In the genomic region with DNA sequence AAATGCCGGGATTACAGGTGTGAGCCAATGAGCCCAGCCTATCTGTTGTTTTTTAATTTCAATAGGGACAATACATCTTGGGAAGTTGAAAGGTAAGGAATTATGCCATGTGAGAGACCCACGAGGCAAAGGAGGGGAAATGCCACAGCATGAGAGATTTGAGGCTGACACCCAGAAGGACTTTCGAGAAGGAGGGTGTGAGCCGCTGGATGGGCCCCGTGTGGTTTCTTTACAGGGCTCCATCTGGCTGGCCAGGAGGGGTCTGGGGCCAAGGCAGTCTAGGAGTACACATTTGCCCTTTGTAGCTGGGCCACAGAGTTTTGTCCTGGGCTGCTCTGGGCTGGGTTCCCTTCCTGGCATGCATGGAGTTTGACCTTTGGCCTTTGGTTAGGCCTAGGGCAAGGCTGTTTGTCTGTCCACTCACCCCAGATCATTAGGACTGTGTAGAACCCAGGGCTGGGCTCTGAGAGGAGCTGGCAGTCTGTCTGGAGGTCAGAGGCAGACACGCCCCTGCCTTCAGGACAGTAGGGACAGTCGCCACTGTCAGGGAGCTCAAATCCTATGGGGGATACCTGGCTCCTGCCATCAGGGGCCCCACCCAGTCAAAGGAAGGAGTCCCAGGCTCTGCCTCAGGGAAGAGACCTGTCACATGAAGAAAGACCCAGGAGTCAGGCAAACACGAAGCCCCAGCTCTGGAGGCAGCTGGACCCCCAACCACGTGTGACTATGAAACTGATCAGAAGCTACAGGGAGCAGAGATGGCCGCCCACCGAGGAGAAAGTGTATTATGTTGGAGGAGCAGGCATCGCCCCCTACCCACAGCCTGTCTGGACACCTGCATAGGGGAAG, we compare ENCODE assay signal across 17 cellular contexts. TPM values are rescaled to one million over a fixed set of nuclear protein-coding genes. Genes with fewer than 3 reads are reported as not detected.
A peak's percentile ranks its signal among the peaks of the same experiment; 100 is the strongest.
DNase-seq lines count a peak whose midpoint lies in the region; ATAC-seq, FAIRE-seq and TF ChIP-seq lines count a peak whose summit lies in the region.
"Had no signal": no experiment of that assay in that cellular context is flagged by ENCODE, and none has a peak within 500 bp of the region (broad histone marks: within the 10 kb centered on the region; RNA-seq: fewer than 3 reads in every experiment).

No MANE protein-coding gene starts in this region.

- H4K20me1 ChIP-seq in HepG2 (ENCODE audit: insufficient read depth, low read length), result no peaks in the 10 kb centered on the region

- BruUV-seq in HepG2 (replicated peaks; lab: Mats Ljungman, UMichigan), result no TSS peak

- TF ChIP-seq EP300 in HepG2 (IDR thresholded peaks at IDR 0.05; ENCODE audit: low read depth in 2 of 2, low read length in 2 of 2) (no peak), HepG2 (CRISPR knock-in tag; IDR thresholded peaks at IDR 0.05; ENCODE audit: borderline replicate concordance) (no peak)

- no peaks in the 10 kb centered on the region for H3K79me2 ChIP-seq in HepG2 (ENCODE audit: insufficient read depth, low read length)

- H3K36me3 ChIP-seq in HepG2 (replicated peaks in 1 of 2; ENCODE audit: control insufficient read depth in 1 of 2, insufficient read depth in 2 of 2, low read length in 2 of 2) (no peaks in the 10 kb centered on the region), small intestine (ENCODE audit: control insufficient read depth in 2 of 2, insufficient read depth in 2 of 2, low read length in 2 of 2) (no peaks in the 10 kb centered on the region), gastrocnemius medialis (no peaks in the 10 kb centered on the region)
- H3K36me3 ChIP-seq: MG63 had no signal

- intact Hi-C loops in HepG2 (cut with micrococcal nuclease; ENCODE audit: unreplicated experiment), result loop anchor here (10.0 kb wide), 1 partner anchor 237 kb away; no protein-coding TSS in a partner anchor
- intact Hi-C loops in gastrocnemius medialis (cut with DNase I; ENCODE audit: low total_unique reads), result no loop called here

- peaks cover 18 to 62% of the 10 kb centered on the region in 2 experiments for H3K27me3 ChIP-seq in HepG2 (ENCODE audit: control insufficient read depth in 1 of 2, insufficient read depth in 2 of 2, low read length in 2 of 2)
- H3K27me3 ChIP-seq in small intestine (ENCODE audit: control insufficient read depth in 2 of 2, insufficient read depth in 2 of 2, low read length in 2 of 2), result no peaks in the 10 kb centered on the region
- no peaks in the 10 kb centered on the region for H3K27me3 ChIP-seq in gastrocnemius medialis
- H3K27me3 ChIP-seq: MG63 had no signal

- DNase-seq in D341Med (ENCODE audit: low spot score) (peak; percentile 25), GM13977 (ENCODE audit: low spot score) (peak; percentile 8), HepG2 (ENCODE audit: low spot score) (no peak), small intestine (peak; percentile 25), gastrocnemius medialis (no peak), NCI-H526 treated with DMSO at 0.1 percent for 48 hours (lab: John Stamatoyannopoulos, UW) (no peak)
- DNase-seq: AML-193, COR-L47, HFFc6, NCI-H1092, NCI-H2107, NCI-H2227 treated with DMSO at 0.1 percent for 48 hours, NCI-H524 had no signal

- peak; percentile 32 for FAIRE-seq in HepG2 (lab: Jason Lieb, UNC)
- FAIRE-seq in small intestine (lab: Jason Lieb, UNC), result no peak

- in situ Hi-C loops in GM13977 (cut with MboI; ENCODE audit: low pct_unique_long_range_greater_than_20kb, low sequenced_read_pairs, unreplicated experiment), result loop anchor here (10.0 to 25.0 kb wide), 3 partner anchors 117 to 436 kb away; a partner anchor contains a TSS
- in situ Hi-C loops in HepG2 (cut with HindIII; ENCODE audit: extremely low pct_ligation_motif_present, low pct_unique_long_range_greater_than_20kb), result loop anchor here (5.0 kb wide), 2 partner anchors 54 to 139 kb away; a partner anchor contains a TSS
- in situ Hi-C loops in gastrocnemius medialis (cut with MboI; ENCODE audit: low sequenced_read_pairs in 4 of 4), result loop anchor here (5.0 to 25.0 kb wide), 4 partner anchors 54 to 436 kb away; a partner anchor contains a TSS

- H3K4me3 ChIP-seq in HepG2 (replicated peaks in 1 of 3; ENCODE audit: insufficient read depth in 1 of 3, low read depth in 2 of 3, low read length in 3 of 3), result no peak overlapping the region
- no peak overlapping the region for H3K4me3 ChIP-seq in small intestine (ENCODE audit: low read depth in 1 of 2, low read length in 2 of 2)
- no peak overlapping the region for H3K4me3 ChIP-seq in gastrocnemius medialis
- H3K4me3 ChIP-seq: MG63, SK-N-MC had no signal

- TF ChIP-seq POLR2A in HepG2 (IDR thresholded peaks at IDR 0.05; ENCODE audit: insufficient read depth in 1 of 2, low read depth in 2 of 2, low read length in 2 of 2) (no peak), gastrocnemius medialis (IDR thresholded peaks at IDR 0.05) (no peak)

- H3K9me3 ChIP-seq in HepG2 (ENCODE audit: low read length) (no peaks in the 10 kb centered on the region), small intestine (ENCODE audit: control insufficient read depth, low read depth) (no peaks in the 10 kb centered on the region), gastrocnemius medialis (no peaks in the 10 kb centered on the region)
- H3K9me3 ChIP-seq: MG63 had no signal

- H3K27ac ChIP-seq in HepG2 (ENCODE audit: extremely low read length, insufficient read depth, low read length), result no peak overlapping the region
- H3K27ac ChIP-seq in small intestine (ENCODE audit: low read depth in 1 of 2, low read length in 1 of 2), result no peak overlapping the region
- no peak overlapping the region for H3K27ac ChIP-seq in gastrocnemius medialis
- H3K27ac ChIP-seq: SK-N-MC had no signal

- no peak overlapping the region for H2AFZ ChIP-seq in HepG2 (ENCODE audit: low read length)

- TF ChIP-seq CTCF in GM13977 (IDR thresholded peaks at IDR 0.05; ENCODE audit: extremely low read depth, insufficient read depth, missing control alignments) (no peak), HepG2 (CRISPR knock-in tag; IDR thresholded peaks at IDR 0.05) (no peak), gastrocnemius medialis (IDR thresholded peaks at IDR 0.05 in 4 of 5, conservative IDR thresholded peaks at IDR 0.05 in 1 of 5) (no peak)

- H3K4me1 ChIP-seq in HepG2 (ENCODE audit: insufficient read depth, low read length) (peaks cover 41% of the 10 kb centered on the region), small intestine (ENCODE audit: control insufficient read depth in 2 of 2, insufficient read depth in 1 of 2, low read depth in 1 of 2, low read length in 1 of 2) (no peaks in the 10 kb centered on the region), gastrocnemius medialis (peaks cover 4 to 5% of the 10 kb centered on the region in 2 donors)

- no peak for TF ChIP-seq RAD21 in HepG2 (CRISPR knock-in tag; IDR thresholded peaks at IDR 0.05)

- ATAC-seq in HepG2 (no peak), gastrocnemius medialis (no peak)
- no peak for ATAC-seq in activated CD4-positive, CD25-positive, alpha-beta regulatory T cell treated with anti-CD3 and anti-CD28 coated beads, Interleukin-2, amount 50 U/mL, for 24 hours

- POLR2A ChIA-PET in HepG2 (lab: Yijun Ruan, JAX), result interaction anchor here (1.1 kb wide), 1 partner anchor 137 kb away, joined by 3 read pairs; a partner anchor contains a TSS

- WGBS in HepG2 (ENCODE audit: low lambda C conversion rate), result 31% methylated on average over 12 of the region's 12 CpGs
- 73 to 86% (median 74%) methylated on average over 9 to 12 of the region's 12 CpGs for WGBS in small intestine, 3 donors

- no peak overlapping the region for H3K4me2 ChIP-seq in HepG2 (ENCODE audit: low read depth, low read length)

- CTCF ChIA-PET in HepG2 (lab: Yijun Ruan, JAX; ENCODE audit: low intra/inter-chr PET ratio, low total read pairs), result no interaction called here

- peak overlapping the region; percentile 16; the same call in 1 of the 2 replicates for H3K9ac ChIP-seq in HepG2 (ENCODE audit: insufficient read depth, low read depth, low read length)

RNA-seq across cellular contexts. Expression of a gene that starts 24.2 kb away (rescaled TPM):
- 0.04 and 0.08 TPM in 2 replicates for total RNA-seq in HepG2 (2016; rRNA removed; fragmentation: Illumina TruSeq; extraction: Trizol)
- total RNA-seq in HepG2 (2016; cell fraction: cytosol; rRNA removed; fragmentation: Illumina TruSeq; extraction: Trizol; ENCODE audit: low read depth), result not detected in 2 replicates
- total RNA-seq in HepG2 (2016; cell fraction: insoluble cytoplasmic fraction; rRNA removed; fragmentation: Illumina TruSeq; extraction: Trizol), result 0.10 and 0.11 TPM in 2 replicates
- total RNA-seq in HepG2 (2016; cell fraction: membrane; rRNA removed; fragmentation: Illumina TruSeq; extraction: Trizol), result not detected in 2 replicates
- total RNA-seq in HepG2 (2016; cell fraction: nucleus; rRNA removed; fragmentation: Illumina TruSeq; extraction: Trizol), result not detected in 2 replicates
- polyA plus RNA-seq in HepG2 (2011; rRNA removed), result 0.48 and 0.58 TPM in 2 replicates
- 0.31 and 0.54 TPM in 2 replicates for polyA plus RNA-seq in HepG2 (2011; cell fraction: cytosol; rRNA removed)
- polyA plus RNA-seq in HepG2 (2011; cell fraction: nucleus; rRNA removed), result 0.52 and 0.95 TPM in 2 replicates
- 0.24 and 0.31 TPM in 2 replicates for polyA plus RNA-seq in HepG2 (2012)
- not detected in 2 replicates for polyA plus RNA-seq in HepG2 (2016; cell fraction: cytosol; fragmentation: Illumina TruSeq; extraction: Trizol; ENCODE audit: low read depth)
- not detected in 2 replicates for polyA plus RNA-seq in HepG2 (2016; cell fraction: insoluble cytoplasmic fraction; fragmentation: Illumina TruSeq; extraction: Trizol; ENCODE audit: low read depth)
- polyA plus RNA-seq in HepG2 (2016; cell fraction: membrane; fragmentation: Illumina TruSeq; extraction: Trizol; ENCODE audit: low read depth), result 0.12 TPM in 1 of 2 replicates, not detected in the other
- polyA plus RNA-seq in HepG2 (2016; cell fraction: nucleus; fragmentation: Illumina TruSeq; extraction: Trizol; ENCODE audit: insufficient read depth, low read depth), result 0.16 TPM in 1 of 2 replicates, not detected in the other
- 0.28 TPM in 1 of 2 replicates, not detected in the other for polyA minus RNA-seq in HepG2 (2011; rRNA and poly(A)+ RNA removed; ENCODE audit: low replicate concordance)
- polyA minus RNA-seq in HepG2 (2011; cell fraction: cytosol; rRNA and poly(A)+ RNA removed), result not detected in 2 replicates
- polyA minus RNA-seq in HepG2 (2011; cell fraction: nucleus; rRNA and poly(A)+ RNA removed), result 0.26 and 0.50 TPM in 2 replicates
- polyA plus RNA-seq in small intestine, result 1 to 10 TPM in 1 of 3 donors, not detected in 2; 2.3 TPM
- total RNA-seq in gastrocnemius medialis, result 1 to 10 TPM; 1.3 to 3.0 (median 1.7) TPM
- polyA plus RNA-seq: CD14-positive monocyte had no signal

RNA-seq across cellular contexts. Expression of a gene that starts 56.4 kb away (rescaled TPM):
- 0.41 and 1.1 TPM in 2 replicates for total RNA-seq in HepG2 (2016; rRNA removed; fragmentation: Illumina TruSeq; extraction: Trizol)
- total RNA-seq in HepG2 (2016; cell fraction: cytosol; rRNA removed; fragmentation: Illumina TruSeq; extraction: Trizol; ENCODE audit: low read depth), result 0.10 TPM in 1 of 2 replicates, not detected in the other
- total RNA-seq in HepG2 (2016; cell fraction: insoluble cytoplasmic fraction; rRNA removed; fragmentation: Illumina TruSeq; extraction: Trizol), result 0.30 and 1.4 TPM in 2 replicates
- 0.21 and 0.40 TPM in 2 replicates for total RNA-seq in HepG2 (2016; cell fraction: membrane; rRNA removed; fragmentation: Illumina TruSeq; extraction: Trizol)
- total RNA-seq in HepG2 (2016; cell fraction: nucleus; rRNA removed; fragmentation: Illumina TruSeq; extraction: Trizol), result 1.3 and 1.6 TPM in 2 replicates
- 1.8 and 2.7 TPM in 2 replicates for polyA plus RNA-seq in HepG2 (2011; rRNA removed)
- polyA plus RNA-seq in HepG2 (2011; cell fraction: cytosol; rRNA removed), result 1.9 and 2.8 TPM in 2 replicates
- 1.5 and 2.5 TPM in 2 replicates for polyA plus RNA-seq in HepG2 (2011; cell fraction: nucleus; rRNA removed)
- polyA plus RNA-seq in HepG2 (2012), result 0.27 and 1.0 TPM in 2 replicates
- polyA plus RNA-seq in HepG2 (2016; cell fraction: cytosol; fragmentation: Illumina TruSeq; extraction: Trizol; ENCODE audit: low read depth), result 0.11 and 0.15 TPM in 2 replicates
- polyA plus RNA-seq in HepG2 (2016; cell fraction: insoluble cytoplasmic fraction; fragmentation: Illumina TruSeq; extraction: Trizol; ENCODE audit: low read depth), result 0.46 and 0.72 TPM in 2 replicates
- polyA plus RNA-seq in HepG2 (2016; cell fraction: membrane; fragmentation: Illumina TruSeq; extraction: Trizol; ENCODE audit: low read depth), result 0.15 and 0.29 TPM in 2 replicates
- 4.1 and 4.2 TPM in 2 replicates for polyA plus RNA-seq in HepG2 (2016; cell fraction: nucleus; fragmentation: Illumina TruSeq; extraction: Trizol; ENCODE audit: insufficient read depth, low read depth)
- polyA minus RNA-seq in HepG2 (2011; rRNA and poly(A)+ RNA removed; ENCODE audit: low replicate concordance), result 0.07 and 4.0 TPM in 2 replicates
- 1.2 and 1.3 TPM in 2 replicates for polyA minus RNA-seq in HepG2 (2011; cell fraction: cytosol; rRNA and poly(A)+ RNA removed)
- 0.39 and 0.62 TPM in 2 replicates for polyA minus RNA-seq in HepG2 (2011; cell fraction: nucleus; rRNA and poly(A)+ RNA removed)
- 10 to 100 TPM in 1 of 3 donors, under 1 TPM in 1, not detected in 1; 0.54 to 22.8 TPM for polyA plus RNA-seq in small intestine
- 1 to 10 TPM in 2 of 4 donors, under 1 TPM in 1, not detected in 1; 0.41 to 3.2 (median 1.0) TPM for total RNA-seq in gastrocnemius medialis

Comparison
In these comparisons a context has a peak if more than half of its experiments do, and no peak if none do; other contexts are left out.
1. DNase-seq: peak in D341Med (single experiment), GM13977 (single experiment) and small intestine (single experiment); none in HepG2 (single experiment), gastrocnemius medialis (0 of 2) and NCI-H526 treated with DMSO at 0.1 percent for 48 hours (single experiment).